Comparison of ENCODE assay signal across 1 cellular context in genomic region chr2:27123302-27124150, GRCh38.
TF ChIP-seq lines count a peak whose summit lies in the region.

ABHD1 (plus strand) TSS chr2:27123815; CDS start chr2:27123949, 134 bp downstream.

TF ChIP-seq in HepG2, 621 proteins besides CTCF, POLR2A, EP300 and RAD21 (continued from another document and continues in another):
- TF ChIP-seq CSRNP1 (CRISPR knock-in tag; IDR thresholded peaks at IDR 0.05) (no peak), ZKSCAN5 (CRISPR knock-in tag; IDR thresholded peaks at IDR 0.05) (no peak), ZNF75D (CRISPR knock-in tag; IDR thresholded peaks at IDR 0.05; ENCODE audit: borderline replicate concordance) (no peak), KDM6A (CRISPR knock-in tag; IDR thresholded peaks at IDR 0.05; ENCODE audit: low read depth) (no peak), PHF21A (CRISPR knock-in tag; IDR thresholded peaks at IDR 0.05) (no peak), EHMT2 (IDR thresholded peaks at IDR 0.05; ENCODE audit: borderline replicate concordance, low read depth, low read length) (no peak), ZMAT3 (CRISPR knock-in tag; conservative IDR thresholded peaks at IDR 0.05) (peak; percentile 89), CBX5 (CRISPR knock-in tag; IDR thresholded peaks at IDR 0.05; ENCODE audit: borderline replicate concordance) (no peak; the same call in 1 of the 2 replicates), CCDC6 (CRISPR knock-in tag; IDR thresholded peaks at IDR 0.05) (no peak; the same call in 1 of the 2 replicates), ARID3A (IDR thresholded peaks at IDR 0.05; ENCODE audit: low read depth, low read length) (no peak), DRAP1 (CRISPR knock-in tag; IDR thresholded peaks at IDR 0.05) (peak; percentile 51; the same call in 1 of the 2 replicates), TFDP2 (CRISPR knock-in tag; IDR thresholded peaks at IDR 0.05) (0 out of 2 replicates have a peak, but pooled peaks have one; percentile 28), ZNF432 (CRISPR knock-in tag; IDR thresholded peaks at IDR 0.05; ENCODE audit: borderline replicate concordance) (no peak), ZNF292 (CRISPR knock-in tag; IDR thresholded peaks at IDR 0.05; ENCODE audit: borderline replicate concordance, low read depth) (peak; percentile 94), RXRB (CRISPR knock-in tag; IDR thresholded peaks at IDR 0.05; ENCODE audit: borderline replicate concordance) (no peak; the same call in 1 of the 2 replicates), ZNF230 (CRISPR knock-in tag; IDR thresholded peaks at IDR 0.05) (peak; percentile 85), ZNF639 (CRISPR knock-in tag; conservative IDR thresholded peaks at IDR 0.05) (0 out of 2 replicates have a peak, but pooled peaks have one; percentile 55), ATF7 (IDR thresholded peaks at IDR 0.05) (no peak), ATF7 (CRISPR knock-in tag; IDR thresholded peaks at IDR 0.05) (no peak), KAT2B (IDR thresholded peaks at IDR 0.05; ENCODE audit: borderline replicate concordance, low read depth, low read length) (no peak), NAIF1 (CRISPR knock-in tag; IDR thresholded peaks at IDR 0.05; ENCODE audit: borderline replicate concordance) (0 out of 2 replicates have a peak, but pooled peaks have one; percentile 19), ZNF124 (CRISPR knock-in tag; IDR thresholded peaks at IDR 0.05) (no peak), ZSCAN25 (CRISPR knock-in tag; IDR thresholded peaks at IDR 0.05) (peak; percentile 19; the same call in 1 of the 2 replicates), ZNF274 (CRISPR knock-in tag; IDR thresholded peaks at IDR 0.05) (peak; percentile 40; the same call in 1 of the 2 replicates), ZNF530 (CRISPR knock-in tag; IDR thresholded peaks at IDR 0.05; ENCODE audit: low read depth) (no peak), MNT (IDR thresholded peaks at IDR 0.05) (no peak), ZNF790 (CRISPR knock-in tag; IDR thresholded peaks at IDR 0.05; ENCODE audit: borderline replicate concordance) (no peak), GRHL1 (CRISPR knock-in tag; conservative IDR thresholded peaks at IDR 0.05) (no peak), ZNF280D (CRISPR knock-in tag; IDR thresholded peaks at IDR 0.05) (peak; percentile 82; the same call in 1 of the 2 replicates), MTF1 (CRISPR knock-in tag; IDR thresholded peaks at IDR 0.05) (no peak), ZNF816 (CRISPR knock-in tag; IDR thresholded peaks at IDR 0.05; ENCODE audit: borderline replicate concordance) (peak; percentile 55; the same call in 1 of the 2 replicates), MLLT10 (CRISPR knock-in tag; IDR thresholded peaks at IDR 0.05) (no peak), PRMT3 (CRISPR knock-in tag; IDR thresholded peaks at IDR 0.05; ENCODE audit: borderline replicate concordance, low read depth) (no peak), KDM1A (CRISPR knock-in tag; IDR thresholded peaks at IDR 0.05) (no peak), PLSCR1 (CRISPR knock-in tag; IDR thresholded peaks at IDR 0.05; ENCODE audit: borderline replicate concordance) (no peak), RXRA (CRISPR knock-in tag; IDR thresholded peaks at IDR 0.05) (peak; percentile 46)
- TF ChIP-seq, protein P1, sequence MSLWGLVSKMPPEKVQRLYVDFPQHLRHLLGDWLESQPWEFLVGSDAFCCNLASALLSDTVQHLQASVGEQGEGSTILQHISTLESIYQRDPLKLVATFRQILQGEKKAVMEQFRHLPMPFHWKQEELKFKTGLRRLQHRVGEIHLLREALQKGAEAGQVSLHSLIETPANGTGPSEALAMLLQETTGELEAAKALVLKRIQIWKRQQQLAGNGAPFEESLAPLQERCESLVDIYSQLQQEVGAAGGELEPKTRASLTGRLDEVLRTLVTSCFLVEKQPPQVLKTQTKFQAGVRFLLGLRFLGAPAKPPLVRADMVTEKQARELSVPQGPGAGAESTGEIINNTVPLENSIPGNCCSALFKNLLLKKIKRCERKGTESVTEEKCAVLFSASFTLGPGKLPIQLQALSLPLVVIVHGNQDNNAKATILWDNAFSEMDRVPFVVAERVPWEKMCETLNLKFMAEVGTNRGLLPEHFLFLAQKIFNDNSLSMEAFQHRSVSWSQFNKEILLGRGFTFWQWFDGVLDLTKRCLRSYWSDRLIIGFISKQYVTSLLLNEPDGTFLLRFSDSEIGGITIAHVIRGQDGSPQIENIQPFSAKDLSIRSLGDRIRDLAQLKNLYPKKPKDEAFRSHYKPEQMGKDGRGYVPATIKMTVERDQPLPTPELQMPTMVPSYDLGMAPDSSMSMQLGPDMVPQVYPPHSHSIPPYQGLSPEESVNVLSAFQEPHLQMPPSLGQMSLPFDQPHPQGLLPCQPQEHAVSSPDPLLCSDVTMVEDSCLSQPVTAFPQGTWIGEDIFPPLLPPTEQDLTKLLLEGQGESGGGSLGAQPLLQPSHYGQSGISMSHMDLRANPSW (CRISPR knock-in tag; IDR thresholded peaks at IDR 0.05; ENCODE audit: borderline replicate concordance): no peak
- TF ChIP-seq, protein P2, sequence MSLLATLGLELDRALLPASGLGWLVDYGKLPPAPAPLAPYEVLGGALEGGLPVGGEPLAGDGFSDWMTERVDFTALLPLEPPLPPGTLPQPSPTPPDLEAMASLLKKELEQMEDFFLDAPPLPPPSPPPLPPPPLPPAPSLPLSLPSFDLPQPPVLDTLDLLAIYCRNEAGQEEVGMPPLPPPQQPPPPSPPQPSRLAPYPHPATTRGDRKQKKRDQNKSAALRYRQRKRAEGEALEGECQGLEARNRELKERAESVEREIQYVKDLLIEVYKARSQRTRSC (CRISPR knock-in tag; IDR thresholded peaks at IDR 0.05; ENCODE audit: low read depth): no peak
- TF ChIP-seq, protein P3, sequence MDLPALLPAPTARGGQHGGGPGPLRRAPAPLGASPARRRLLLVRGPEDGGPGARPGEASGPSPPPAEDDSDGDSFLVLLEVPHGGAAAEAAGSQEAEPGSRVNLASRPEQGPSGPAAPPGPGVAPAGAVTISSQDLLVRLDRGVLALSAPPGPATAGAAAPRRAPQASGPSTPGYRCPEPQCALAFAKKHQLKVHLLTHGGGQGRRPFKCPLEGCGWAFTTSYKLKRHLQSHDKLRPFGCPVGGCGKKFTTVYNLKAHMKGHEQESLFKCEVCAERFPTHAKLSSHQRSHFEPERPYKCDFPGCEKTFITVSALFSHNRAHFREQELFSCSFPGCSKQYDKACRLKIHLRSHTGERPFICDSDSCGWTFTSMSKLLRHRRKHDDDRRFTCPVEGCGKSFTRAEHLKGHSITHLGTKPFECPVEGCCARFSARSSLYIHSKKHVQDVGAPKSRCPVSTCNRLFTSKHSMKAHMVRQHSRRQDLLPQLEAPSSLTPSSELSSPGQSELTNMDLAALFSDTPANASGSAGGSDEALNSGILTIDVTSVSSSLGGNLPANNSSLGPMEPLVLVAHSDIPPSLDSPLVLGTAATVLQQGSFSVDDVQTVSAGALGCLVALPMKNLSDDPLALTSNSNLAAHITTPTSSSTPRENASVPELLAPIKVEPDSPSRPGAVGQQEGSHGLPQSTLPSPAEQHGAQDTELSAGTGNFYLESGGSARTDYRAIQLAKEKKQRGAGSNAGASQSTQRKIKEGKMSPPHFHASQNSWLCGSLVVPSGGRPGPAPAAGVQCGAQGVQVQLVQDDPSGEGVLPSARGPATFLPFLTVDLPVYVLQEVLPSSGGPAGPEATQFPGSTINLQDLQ (CRISPR knock-in tag; IDR thresholded peaks at IDR 0.05): peak; percentile 53; the same call in 1 of the 2 replicates
